In the genomic region with DNA sequence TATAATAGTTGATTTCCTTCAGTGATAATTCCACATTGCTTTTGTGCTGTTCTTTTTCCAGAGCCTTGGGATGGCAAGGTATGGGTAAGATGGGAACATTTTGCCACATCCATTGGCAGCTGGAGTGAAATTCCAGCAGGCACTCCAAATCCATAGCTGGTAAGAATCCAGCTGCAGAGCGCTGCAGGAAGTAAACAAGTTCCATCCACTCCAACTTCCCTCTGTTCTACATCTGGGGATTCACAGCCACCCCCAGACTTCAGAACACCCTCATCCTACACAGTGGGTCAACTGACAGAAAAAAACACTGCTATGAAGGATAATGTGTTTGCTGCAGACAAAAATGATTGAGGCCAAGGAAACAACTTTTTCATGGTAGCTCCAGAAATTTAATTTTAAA, we compare ENCODE assay signal across 31 cellular contexts.
"Had no signal": no experiment of that assay in that cellular context is flagged by ENCODE, and none has a peak within 500 bp of the region (broad histone marks: within the 10 kb centered on the region; RNA-seq: fewer than 3 reads in every experiment).

No MANE protein-coding gene starts in this region.

- H3K9me3 ChIP-seq: SJSA1, SK-N-SH had no signal

- H3K4me2 ChIP-seq: SK-N-SH had no signal

- DNase-seq: activated CD4-positive, alpha-beta T cell treated with anti-CD3 and anti-CD28 coated beads, Interleukin-2, amount 10 ng/mL, durations not matched to agents 24 days and 14 days; activated CD4-positive, alpha-beta T cell treated with anti-CD3 and anti-CD28 coated beads, Interleukin-2, amount 50 U/mL, for 4 hours; activated CD8-positive, alpha-beta T cell treated with anti-CD3 and anti-CD28 coated beads for 36 hours; activated effector memory CD4-positive, alpha-beta T cell treated with anti-CD3 and anti-CD28 coated beads, Interleukin-2, amount 50 U/mL, for 16 hours; activated naive CD4-positive, alpha-beta T cell; activated naive CD4-positive, alpha-beta T cell treated with anti-CD3 and anti-CD28 coated beads, Interleukin-2, amount 50 U/mL, for 16 hours; activated naive CD8-positive, alpha-beta T cell treated with anti-CD3 and anti-CD28 coated beads for 36 hours; activated T-cell treated with anti-CD3 and anti-CD28 coated beads, Interleukin-2, amount 50 U/mL, for 1 hour; activated T-cell treated with anti-CD3 and anti-CD28 coated beads, Interleukin-2, amount 50 U/mL, for 72 hours; amniotic stem cell; aorta; brain microvascular endothelial cell; IMR-90; Karpas-422; MM.1S; MV-4-11; NCI-H1092; NCI-H1436 treated with DMSO at 0.1 percent for 48 hours; NCI-H1694 treated with DMSO at 0.1 percent for 48 hours; NCI-H2029; NCI-H345; NCI-H524 treated with DMSO at 0.1 percent for 48 hours; NCI-H748 treated with DMSO at 0.1 percent for 48 hours; NK-92 treated with Interleukin-12 subunit alpha and Interleukin-12 subunit beta, amount 100 ng/mL, for 24 hours; OCI-M1; SHP77 treated with DMSO at 0.1 percent for 48 hours; SK-N-SH had no signal

- ATAC-seq: activated CD8-positive, alpha-beta T cell treated with anti-CD3 and anti-CD28 coated beads for 36 hours; activated T-cell treated with anti-CD3 and anti-CD28 coated beads, Interleukin-2, amount 50 U/mL, for 72 hours; activated T-helper 17 cell treated with anti-CD3 and anti-CD28 coated beads, Interleukin-2, amount 50 U/mL, for 72 hours; K562 had no signal

- H3K4me3 ChIP-seq: cardiac muscle cell, K562, SJSA1 had no signal

- H3K36me3 ChIP-seq: brain microvascular endothelial cell, cardiac muscle cell, SJSA1 had no signal

- H3K27me3 ChIP-seq: brain microvascular endothelial cell, cardiac muscle cell, SJSA1 had no signal

- H3K9ac ChIP-seq: SK-N-SH had no signal

- H3K27ac ChIP-seq: brain microvascular endothelial cell, cardiac muscle cell, SJSA1 had no signal

- H3K4me1 ChIP-seq: SJSA1 had no signal
